In the genomic region with DNA sequence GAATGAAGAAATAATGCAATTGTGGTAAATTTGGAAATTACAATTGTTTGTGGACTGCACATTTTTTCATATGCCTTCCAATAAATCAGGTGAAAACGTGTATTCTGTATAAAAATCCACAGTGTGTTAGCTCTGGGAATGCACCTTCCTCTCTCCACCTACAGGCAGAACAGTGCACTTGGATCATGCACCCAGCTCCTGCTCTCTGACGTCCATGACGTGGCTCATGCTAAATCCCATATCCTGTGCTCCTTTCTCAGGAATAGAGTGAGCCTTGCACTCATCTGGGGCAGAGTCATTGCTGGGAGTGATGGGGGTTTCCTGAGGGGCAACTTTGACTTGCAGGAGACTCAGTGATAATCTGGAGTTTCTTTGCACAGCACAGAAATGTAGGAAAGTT, we compare ENCODE assay signal across 30 cellular contexts.
"Had no signal": no experiment of that assay in that cellular context is flagged by ENCODE, and none has a peak within 500 bp of the region (broad histone marks: within the 10 kb centered on the region; RNA-seq: fewer than 3 reads in every experiment).

No MANE protein-coding gene starts in this region.

- H3K27me3 ChIP-seq: adrenal gland, body of pancreas, MG63 had no signal

- DNase-seq: activated CD4-positive, alpha-beta T cell treated with anti-CD3 and anti-CD28 coated beads, Interleukin-2, amount 10 ng/mL, durations not matched to agents 24 days and 14 days; activated CD4-positive, alpha-beta T cell treated with anti-CD3 and anti-CD28 coated beads, Interleukin-2, amount 50 U/mL, for 48 hours; activated CD4-positive, CD25-positive, alpha-beta regulatory T cell; activated CD8-positive, alpha-beta T cell treated with anti-CD3 and anti-CD28 coated beads, Interleukin-2, amount 10 ng/mL, durations not matched to agents 7 days and 5 days; activated gamma-delta T cell; activated naive CD4-positive, alpha-beta T cell treated with Interleukin-2 at 50 U/mL for 16 hours; activated T-cell treated with anti-CD3 and anti-CD28 coated beads, Interleukin-2, amount 50 U/mL, for 24 hours; adrenal gland; body of pancreas; central memory CD4-positive, alpha-beta T cell; MG63; NCI-H1048; NCI-H1105 treated with DMSO at 0.1 percent for 48 hours; NCI-H1436; NCI-H1694; NCI-H1930; NCI-H2081 treated with DMSO at 0.1 percent for 48 hours; NCI-H345; NCI-H524 treated with DMSO at 0.1 percent for 48 hours; RPMI8226; SIG-M5; SW 1271; T-helper 1 cell; T-helper 2 cell; T-helper 9 cell; WERI-Rb-1 had no signal

- H3K36me3 Mint-ChIP-seq: activated naive CD4-positive, alpha-beta T cell treated with anti-CD3 and anti-CD28 coated beads, Interleukin-2, amount 50 U/mL, for 24 hours had no signal

- H3K4me3 ChIP-seq: adrenal gland, body of pancreas, MG63 had no signal

- H3K9me3 ChIP-seq: adrenal gland, body of pancreas, MG63 had no signal

- H3K4me1 ChIP-seq: adrenal gland, body of pancreas had no signal

- H3K4me3 Mint-ChIP-seq: activated CD4-positive, alpha-beta T cell treated with anti-CD3 and anti-CD28 coated beads, Interleukin-2, amount 10 ng/mL, durations not matched to agents 24 days and 14 days; activated CD8-positive, alpha-beta T cell treated with anti-CD3 and anti-CD28 coated beads, Interleukin-2, amount 10 ng/mL, durations not matched to agents 7 days and 5 days; activated naive CD4-positive, alpha-beta T cell treated with anti-CD3 and anti-CD28 coated beads, Interleukin-2, amount 50 U/mL, for 24 hours; activated T-cell treated with anti-CD3 and anti-CD28 coated beads, Interleukin-2, amount 50 U/mL, for 24 hours had no signal

- H3K27ac Mint-ChIP-seq: activated CD4-positive, alpha-beta T cell treated with anti-CD3 and anti-CD28 coated beads, Interleukin-2, amount 10 ng/mL, durations not matched to agents 24 days and 14 days; activated CD8-positive, alpha-beta T cell treated with anti-CD3 and anti-CD28 coated beads, Interleukin-2, amount 10 ng/mL, durations not matched to agents 7 days and 5 days; activated naive CD4-positive, alpha-beta T cell treated with anti-CD3 and anti-CD28 coated beads, Interleukin-2, amount 50 U/mL, for 24 hours; activated T-cell treated with anti-CD3 and anti-CD28 coated beads, Interleukin-2, amount 50 U/mL, for 24 hours; activated T-helper 2 cell treated with anti-CD3 and anti-CD28 coated beads, Interferon-gamma antibody, Interleukin-2, Interleukin-4, amounts not matched to agents 10 μg/mL and 5 μg/mL and 100 μg/mL, durations not matched to agents 14 hours and 24 hours and 36 hours had no signal

- H3K27ac ChIP-seq: adrenal gland, body of pancreas, KMS-11, WERI-Rb-1 had no signal

- H3K9me3 Mint-ChIP-seq: activated CD4-positive, alpha-beta T cell treated with anti-CD3 and anti-CD28 coated beads, Interleukin-2, amount 10 ng/mL, durations not matched to agents 24 days and 14 days; activated naive CD4-positive, alpha-beta T cell treated with anti-CD3 and anti-CD28 coated beads, Interleukin-2, amount 50 U/mL, for 24 hours; activated T-cell treated with anti-CD3 and anti-CD28 coated beads, Interleukin-2, amount 50 U/mL, for 24 hours; activated T-helper 2 cell treated with anti-CD3 and anti-CD28 coated beads, Interferon-gamma antibody, Interleukin-2, Interleukin-4, amounts not matched to agents 10 μg/mL and 5 μg/mL and 100 μg/mL, durations not matched to agents 14 hours and 24 hours and 36 hours had no signal

- FAIRE-seq: astrocyte had no signal

- H3K36me3 ChIP-seq: adrenal gland, MG63, WERI-Rb-1 had no signal
